24 cellular contexts compared by ENCODE assay signal in genomic region chr16:15535772-15536171, GRCh38.
"Had no signal": no experiment of that assay in that cellular context is flagged by ENCODE, and none has a peak within 500 bp of the region (broad histone marks: within the 10 kb centered on the region; RNA-seq: fewer than 3 reads in every experiment).

No MANE protein-coding gene starts in this region.

- ATAC-seq: activated CD4-positive, CD25-positive, alpha-beta regulatory T cell treated with anti-CD3 and anti-CD28 coated beads, Interleukin-2, amount 50 U/mL, for 24 hours; activated CD8-positive, alpha-beta T cell treated with anti-CD3 and anti-CD28 coated beads for 36 hours; body of pancreas; gastroesophageal sphincter; heart right ventricle had no signal

- H3K27me3 Mint-ChIP-seq: activated CD8-positive, alpha-beta T cell treated with anti-CD3 and anti-CD28 coated beads for 36 hours; activated naive CD8-positive, alpha-beta T cell had no signal

- DNase-seq: activated B cell treated with CpG ODN at 0.5 μM for 24 hours; activated CD4-positive, alpha-beta T cell treated with anti-CD3 and anti-CD28 coated beads for 48 hours; activated CD4-positive, alpha-beta T cell treated with anti-CD3 and anti-CD28 coated beads, Interleukin-2, amount 50 U/mL, for 1 hour; activated CD4-positive, alpha-beta T cell treated with anti-CD3 and anti-CD28 coated beads, Interleukin-2, amount 50 U/mL, for 48 hours; activated CD8-positive, alpha-beta memory T cell treated with anti-CD3 and anti-CD28 coated beads for 24 hours; activated CD8-positive, alpha-beta T cell treated with anti-CD3 and anti-CD28 coated beads for 36 hours; activated effector memory CD4-positive, alpha-beta T cell treated with Interleukin-2 at 50 U/mL for 16 hours; activated gamma-delta T cell treated with Interleukin-2 at 50 U/mL for 16 hours; activated T-cell treated with anti-CD3 and anti-CD28 coated beads, Interleukin-2, amount 50 U/mL, for 48 hours; amygdala; aorta; body of pancreas; caudate nucleus; cerebellar nuclear complex; colonic mucosa; effector CD8-positive, alpha-beta T cell; esophagus squamous epithelium; foreskin melanocyte; heart right ventricle; T-helper 2 cell; WERI-Rb-1 had no signal

- H3K9me3 Mint-ChIP-seq: activated B cell treated with CpG ODN at 0.5 μM for 24 hours had no signal

- H3K4me3 Mint-ChIP-seq: activated B cell treated with CpG ODN at 0.5 μM for 24 hours; activated CD8-positive, alpha-beta T cell treated with anti-CD3 and anti-CD28 coated beads for 36 hours; activated naive CD8-positive, alpha-beta T cell had no signal

- H3K27ac Mint-ChIP-seq: activated CD8-positive, alpha-beta T cell treated with anti-CD3 and anti-CD28 coated beads for 36 hours; activated naive CD8-positive, alpha-beta T cell had no signal
